Comparison of ENCODE assay signal across 8 cellular contexts in genomic region chr19:52857378-52858191, GRCh38. TPM values are rescaled to one million over a fixed set of nuclear protein-coding genes. Genes with fewer than 3 reads are reported as not detected.
DNase-seq lines count a peak whose midpoint lies in the region; ATAC-seq and TF ChIP-seq lines count a peak whose summit lies in the region.
"Not testable (repeated sequence)": the region's sequence is repeated elsewhere in the genome, so short reads cannot be mapped to it uniquely, and the experiment has no call there.

Gene ZNF468, minus strand, starts transcription at chr19:52857619. Its CDS starts 3,347 bp downstream, at chr19:52854272.

- H3K36me3 ChIP-seq in ovary; testis (ENCODE audit: low read depth, missing control alignments): not testable (repeated sequence)

- H3K9me3 ChIP-seq in ovary, testis: not testable (repeated sequence)

- TF ChIP-seq POLR2A in GM10847 (IDR thresholded peaks at IDR 0.05; ENCODE audit: extremely low read depth, insufficient read length) (peak; percentile 59), ovary (IDR thresholded peaks at IDR 0.05) (peak; percentile 40)
- not testable (repeated sequence) for TF ChIP-seq POLR2A in testis (IDR thresholded peaks at IDR 0.05)

- H3K27ac ChIP-seq in adipose tissue (ENCODE audit: low read depth, low read length), result peak within 1 kb of the TSS; percentile 9
- H3K27ac ChIP-seq in ovary, result peak within 1 kb of the TSS in 1 of 2 donors; percentile 19
- H3K27ac ChIP-seq in testis, result peak within 1 kb of the TSS in 1 of 2 donors; percentile 44

- peak; percentile 97 for ATAC-seq in HG02610 (IDR thresholded peaks at IDR 0.05; ENCODE audit: unreplicated experiment)

- H3K4me3 ChIP-seq in ovary (peak within 1 kb of the TSS; percentile 68), testis (peak within 1 kb of the TSS; percentile 62 to 66)

- H3K4me1 ChIP-seq in ovary (ENCODE audit: insufficient read depth); testis: not testable (repeated sequence)

- TF ChIP-seq EP300 in ovary (IDR thresholded peaks at IDR 0.05), result not testable (repeated sequence)

- not testable (repeated sequence) for H3K27me3 ChIP-seq in ovary, testis

- TF ChIP-seq CTCF in ovary (IDR thresholded peaks at IDR 0.05); testis (IDR thresholded peaks at IDR 0.05): not testable (repeated sequence)

- intact Hi-C loops in T-helper 1 cell treated with Interleukin-12 subunit alpha and Interleukin-12 subunit beta and Interleukin-4 antibody, amounts not matched to agents 30 ng/mL and 1 ng/mL, for 36 hours (cut with micrococcal nuclease), result loop anchor here (1.0 to 5.0 kb wide), 12 partner anchors 40 to 588 kb away; partner anchors contain the start of genes ZNF160, ZNF320, ZNF611 and ZNF701
- intact Hi-C loops in cardiac septum (cut with DNase I); ovary (cut with DNase I); testis (cut with DNase I; ENCODE audit: low total_unique reads): not testable (repeated sequence)

- DNase-seq in NCI-H1092 treated with DMSO at 0.1 percent for 48 hours (lab: John Stamatoyannopoulos, UW) (peak; percentile 46), cardiac septum (ENCODE audit: low spot score) (peak; percentile 92), ovary (peak; percentile 71 to 85 (median 81)), testis (peak; percentile 87)

- 4 to 5% (median 4%) methylated on average over 27 to 40 of the region's 43 CpGs for WGBS in adipose tissue, 3 donors
- 1 to 5% (median 2%) methylated on average over 29 to 43 of the region's 43 CpGs for WGBS in ovary, 3 donors
- WGBS in testis, 2 donors, result 3 to 6% methylated on average over 16 to 38 of the region's 43 CpGs

RNA-seq across cellular contexts. Expression of gene ZNF468, which starts in this region (rescaled TPM):
- total RNA-seq in T-helper 1 cell treated with Interleukin-12 subunit alpha and Interleukin-12 subunit beta and Interleukin-4 antibody, amounts not matched to agents 30 ng/mL and 1 ng/mL, for 36 hours, result 18.5 and 20.5 TPM in 2 replicates
- polyA plus RNA-seq in adipose tissue, result 1 to 10 TPM; 5.5 to 6.0 (median 5.8) TPM
- 7.8 TPM for total RNA-seq in cardiac septum
- 10 to 100 TPM in 6 of 7 donors, 1 to 10 TPM in 1; 7.0 to 21.0 (median 11.5) TPM for total RNA-seq in ovary
- polyA plus RNA-seq in ovary, result 10 to 100 TPM in 1 of 2 donors, 1 to 10 TPM in 1; 8.5 to 15.0 TPM
- total RNA-seq in testis, result 10 to 100 TPM; 13.5 to 21.7 TPM
- 10.6 TPM for polyA plus RNA-seq in testis (ENCODE audit: insufficient read depth, low read depth, low replicate concordance)
